In genomic region chr17:39863918-39864746, GRCh38 we compare ENCODE assay signal across 1 cellular context.
TF ChIP-seq lines count a peak whose summit lies in the region.

Gene IKZF3 (minus strand): TSS chr17:39864312. CDS start chr17:39864126, 186 bp downstream.

TF ChIP-seq in HepG2, 621 proteins besides CTCF, POLR2A, EP300 and RAD21 (continued from another document and continues in another):
- TF ChIP-seq MLXIP (CRISPR knock-in tag; IDR thresholded peaks at IDR 0.05; ENCODE audit: borderline replicate concordance) (peak; percentile 89; the same call in 1 of the 2 replicates), MEF2D (CRISPR knock-in tag; IDR thresholded peaks at IDR 0.05) (peak; percentile 90; the same call in 1 of the 2 replicates), ZNF501 (CRISPR knock-in tag; IDR thresholded peaks at IDR 0.05) (peak; percentile 99), ZSCAN12 (CRISPR knock-in tag; IDR thresholded peaks at IDR 0.05) (peak; percentile 92; the same call in 1 of the 2 replicates), BCL6 (CRISPR knock-in tag; IDR thresholded peaks at IDR 0.05) (peak; percentile 77), SIN3A (IDR thresholded peaks at IDR 0.05; ENCODE audit: borderline replicate concordance, low read depth, low read length) (no peak), FOXA1 (IDR thresholded peaks at IDR 0.05) (no peak), FOXA1 (CRISPR knock-in tag; IDR thresholded peaks at IDR 0.05) (no peak), JARID2 (CRISPR knock-in tag; IDR thresholded peaks at IDR 0.05; ENCODE audit: insufficient replicate concordance) (peak; percentile 92), ZNF563 (CRISPR knock-in tag; IDR thresholded peaks at IDR 0.05) (peak; percentile 99), ZNF629 (CRISPR knock-in tag; conservative IDR thresholded peaks at IDR 0.05) (peak; percentile 65), CBX1 (IDR thresholded peaks at IDR 0.05; ENCODE audit: low read depth) (peak; percentile 85), ZNF7 (CRISPR knock-in tag; IDR thresholded peaks at IDR 0.05) (no peak), KMT2A (CRISPR knock-in tag; IDR thresholded peaks at IDR 0.05) (peak; percentile 71), POLR2G (IDR thresholded peaks at IDR 0.05; ENCODE audit: low read depth, low read length) (no peak), ELF3 (CRISPR knock-in tag; IDR thresholded peaks at IDR 0.05) (peak; percentile 90), MZF1 (CRISPR knock-in tag; IDR thresholded peaks at IDR 0.05; ENCODE audit: borderline replicate concordance) (no peak), ETV6 (CRISPR knock-in tag; conservative IDR thresholded peaks at IDR 0.05) (peak; percentile 95), NR2C2 (CRISPR knock-in tag; IDR thresholded peaks at IDR 0.05; ENCODE audit: borderline replicate concordance) (no peak; the same call in 1 of the 2 replicates), POLR2AphosphoS2 (IDR thresholded peaks at IDR 0.05; ENCODE audit: low read depth, low read length) (no peak), NR3C1 (CRISPR knock-in tag; IDR thresholded peaks at IDR 0.05) (no peak), THAP8 (CRISPR knock-in tag; IDR thresholded peaks at IDR 0.05; ENCODE audit: borderline replicate concordance) (peak; percentile 79; the same call in 1 of the 2 replicates), ZNF597 (CRISPR knock-in tag; IDR thresholded peaks at IDR 0.05) (no peak), KLF13 (CRISPR knock-in tag; IDR thresholded peaks at IDR 0.05) (0 out of 2 replicates have a peak, but pooled peaks have one; percentile 47), TEAD3 (CRISPR knock-in tag; optimal IDR thresholded peaks at IDR 0.05; ENCODE audit: borderline replicate concordance) (peak; percentile 66), ZNF816 (CRISPR knock-in tag; IDR thresholded peaks at IDR 0.05; ENCODE audit: borderline replicate concordance) (peak; percentile 95; the same call in 1 of the 2 replicates), THAP11 (CRISPR knock-in tag; IDR thresholded peaks at IDR 0.05) (peak; percentile 67), ZNF234 (CRISPR knock-in tag; conservative IDR thresholded peaks at IDR 0.05) (peak; percentile 85), ZNF160 (CRISPR knock-in tag; IDR thresholded peaks at IDR 0.05) (peak; percentile 96), KMT2B (CRISPR knock-in tag; IDR thresholded peaks at IDR 0.05) (peak; percentile 83), POLR2AphosphoS5 (IDR thresholded peaks at IDR 0.05; ENCODE audit: low read depth, low read length) (no peak), CREBL2 (CRISPR knock-in tag; IDR thresholded peaks at IDR 0.05; ENCODE audit: borderline replicate concordance) (peak; percentile 85; the same call in 1 of the 2 replicates), PHF8 (CRISPR knock-in tag; IDR thresholded peaks at IDR 0.05) (peak; percentile 47; the same call in 1 of the 2 replicates), GATA4 (IDR thresholded peaks at IDR 0.05; ENCODE audit: borderline replicate concordance, low read depth) (no peak), MTF2 (CRISPR knock-in tag; IDR thresholded peaks at IDR 0.05; ENCODE audit: borderline replicate concordance) (peak; percentile 99), ZNF383 (CRISPR knock-in tag; IDR thresholded peaks at IDR 0.05; ENCODE audit: borderline replicate concordance) (no peak), SP1 (IDR thresholded peaks at IDR 0.05) (no peak), SP1 (CRISPR knock-in tag; IDR thresholded peaks at IDR 0.05) (no peak), ZNF30 (CRISPR knock-in tag; IDR thresholded peaks at IDR 0.05) (peak; percentile 98), GATAD2A (CRISPR knock-in tag; IDR thresholded peaks at IDR 0.05) (peak; percentile 71), TOE1 (CRISPR knock-in tag; IDR thresholded peaks at IDR 0.05) (peak; percentile 94; the same call in 1 of the 2 replicates), DBP (CRISPR knock-in tag; IDR thresholded peaks at IDR 0.05; ENCODE audit: not compliant biosample characterization) (peak; percentile 93), ZNF569 (CRISPR knock-in tag; IDR thresholded peaks at IDR 0.05; ENCODE audit: borderline replicate concordance) (no peak; the same call in 1 of the 2 replicates), SYNCRIP (IDR thresholded peaks at IDR 0.05; ENCODE audit: insufficient read depth, low read depth, low read length) (no peak), ZBTB26 (CRISPR knock-in tag; IDR thresholded peaks at IDR 0.05; ENCODE audit: borderline replicate concordance) (peak; percentile 92), SATB2 (CRISPR knock-in tag; IDR thresholded peaks at IDR 0.05) (peak; percentile 97), ZNF800 (CRISPR knock-in tag; IDR thresholded peaks at IDR 0.05) (peak; percentile 99), SMC3 (IDR thresholded peaks at IDR 0.05; ENCODE audit: low read length) (no peak), ZNF550 (CRISPR knock-in tag; IDR thresholded peaks at IDR 0.05; ENCODE audit: borderline replicate concordance) (no peak), HDAC2 (CRISPR knock-in tag; IDR thresholded peaks at IDR 0.05) (peak; percentile 85), AGO1 (IDR thresholded peaks at IDR 0.05; ENCODE audit: low read depth, low read length, poor library complexity, severe bottlenecking) (no peak), RFX1 (IDR thresholded peaks at IDR 0.05) (no peak), NR1H2 (CRISPR knock-in tag; IDR thresholded peaks at IDR 0.05; ENCODE audit: borderline replicate concordance, low read depth) (peak; percentile 80; the same call in 1 of the 2 replicates), ZZZ3 (CRISPR knock-in tag; IDR thresholded peaks at IDR 0.05; ENCODE audit: borderline replicate concordance) (no peak), ZNF280D (CRISPR knock-in tag; IDR thresholded peaks at IDR 0.05) (no peak), ZBTB33 (CRISPR knock-in tag; IDR thresholded peaks at IDR 0.05) (peak; percentile 80), FOXJ3 (CRISPR knock-in tag; IDR thresholded peaks at IDR 0.05; ENCODE audit: borderline replicate concordance) (no peak), GATAD1 (CRISPR knock-in tag; IDR thresholded peaks at IDR 0.05) (peak; percentile 75), LCORL (IDR thresholded peaks at IDR 0.05) (no peak), LCORL (CRISPR knock-in tag; IDR thresholded peaks at IDR 0.05) (peak; percentile 91; the same call in 1 of the 2 replicates)
